1 cellular context compared by ENCODE assay signal in the genomic region with DNA sequence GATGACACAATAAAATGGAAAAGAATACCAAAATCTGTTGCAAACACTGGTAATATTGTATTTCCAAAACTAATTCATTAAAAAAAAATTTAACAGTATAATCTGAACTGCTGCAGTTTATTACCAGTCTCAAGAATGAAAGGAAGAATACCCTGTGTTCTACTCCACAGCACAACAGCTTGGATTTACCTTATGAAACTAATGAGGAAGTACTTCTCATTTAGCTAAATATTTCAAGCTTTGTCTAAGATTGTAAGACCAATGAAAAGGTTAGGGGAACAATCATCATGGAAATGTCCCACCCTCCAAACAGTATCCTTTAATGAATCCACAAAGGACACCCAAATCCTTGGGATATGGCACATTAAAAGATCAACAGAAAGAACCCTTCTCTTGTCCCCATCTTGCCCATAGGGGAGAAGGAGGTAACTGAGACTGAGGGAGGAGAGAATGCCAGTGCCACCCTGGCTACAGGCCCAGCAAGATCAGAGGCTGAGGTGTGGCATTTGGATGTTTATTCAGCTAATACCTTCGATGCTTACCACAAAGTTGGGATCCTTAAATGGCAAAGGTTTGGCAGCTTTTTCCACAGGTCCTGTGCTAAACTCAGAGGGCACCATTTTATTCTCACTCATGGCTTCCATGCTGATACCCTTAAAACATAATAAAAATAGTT.
TF ChIP-seq lines count a peak whose summit lies in the region.

No MANE protein-coding gene starts in this region.

TF ChIP-seq in A549, 52 proteins besides CTCF, POLR2A, EP300 and RAD21 (continued from another document):
- no peak for TF ChIP-seq EHF (CRISPR knock-in tag; IDR thresholded peaks at IDR 0.05)
- no peak for TF ChIP-seq HOXA7 (CRISPR knock-in tag; IDR thresholded peaks at IDR 0.05)
- no peak for TF ChIP-seq KDM1A (IDR thresholded peaks at IDR 0.05; ENCODE audit: low read depth)
- no peak for TF ChIP-seq JUNB (IDR thresholded peaks at IDR 0.05)
- TF ChIP-seq RCOR1 (IDR thresholded peaks at IDR 0.05; ENCODE audit: low read depth, low read length): no peak
